In genomic region chr12:49580572-49581535, GRCh38 we compare ENCODE assay signal across 1 cellular context.
TF ChIP-seq lines count a peak whose summit lies in the region.

No MANE protein-coding gene starts in this region.

TF ChIP-seq in GM23338, 12 proteins besides CTCF, POLR2A, EP300 and RAD21 (continued from another document):
- no peak for TF ChIP-seq ZNF462 (CRISPR knock-in tag; IDR thresholded peaks at IDR 0.05)
- TF ChIP-seq JUNB (IDR thresholded peaks at IDR 0.05; ENCODE audit: unreplicated experiment), result no peak
- no peak for TF ChIP-seq NANOG (IDR thresholded peaks at IDR 0.05; ENCODE audit: borderline replicate concordance)
- TF ChIP-seq, protein P1, sequence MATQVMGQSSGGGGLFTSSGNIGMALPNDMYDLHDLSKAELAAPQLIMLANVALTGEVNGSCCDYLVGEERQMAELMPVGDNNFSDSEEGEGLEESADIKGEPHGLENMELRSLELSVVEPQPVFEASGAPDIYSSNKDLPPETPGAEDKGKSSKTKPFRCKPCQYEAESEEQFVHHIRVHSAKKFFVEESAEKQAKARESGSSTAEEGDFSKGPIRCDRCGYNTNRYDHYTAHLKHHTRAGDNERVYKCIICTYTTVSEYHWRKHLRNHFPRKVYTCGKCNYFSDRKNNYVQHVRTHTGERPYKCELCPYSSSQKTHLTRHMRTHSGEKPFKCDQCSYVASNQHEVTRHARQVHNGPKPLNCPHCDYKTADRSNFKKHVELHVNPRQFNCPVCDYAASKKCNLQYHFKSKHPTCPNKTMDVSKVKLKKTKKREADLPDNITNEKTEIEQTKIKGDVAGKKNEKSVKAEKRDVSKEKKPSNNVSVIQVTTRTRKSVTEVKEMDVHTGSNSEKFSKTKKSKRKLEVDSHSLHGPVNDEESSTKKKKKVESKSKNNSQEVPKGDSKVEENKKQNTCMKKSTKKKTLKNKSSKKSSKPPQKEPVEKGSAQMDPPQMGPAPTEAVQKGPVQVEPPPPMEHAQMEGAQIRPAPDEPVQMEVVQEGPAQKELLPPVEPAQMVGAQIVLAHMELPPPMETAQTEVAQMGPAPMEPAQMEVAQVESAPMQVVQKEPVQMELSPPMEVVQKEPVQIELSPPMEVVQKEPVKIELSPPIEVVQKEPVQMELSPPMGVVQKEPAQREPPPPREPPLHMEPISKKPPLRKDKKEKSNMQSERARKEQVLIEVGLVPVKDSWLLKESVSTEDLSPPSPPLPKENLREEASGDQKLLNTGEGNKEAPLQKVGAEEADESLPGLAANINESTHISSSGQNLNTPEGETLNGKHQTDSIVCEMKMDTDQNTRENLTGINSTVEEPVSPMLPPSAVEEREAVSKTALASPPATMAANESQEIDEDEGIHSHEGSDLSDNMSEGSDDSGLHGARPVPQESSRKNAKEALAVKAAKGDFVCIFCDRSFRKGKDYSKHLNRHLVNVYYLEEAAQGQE (IDR thresholded peaks at IDR 0.05; ENCODE audit: unreplicated experiment), result no peak
- TF ChIP-seq EZH2 (IDR thresholded peaks at IDR 0.05; ENCODE audit: low read depth, unreplicated experiment), result no peak
- no peak for TF ChIP-seq ZNF114 (CRISPR knock-in tag; IDR thresholded peaks at IDR 0.05)
- TF ChIP-seq, protein P2, sequence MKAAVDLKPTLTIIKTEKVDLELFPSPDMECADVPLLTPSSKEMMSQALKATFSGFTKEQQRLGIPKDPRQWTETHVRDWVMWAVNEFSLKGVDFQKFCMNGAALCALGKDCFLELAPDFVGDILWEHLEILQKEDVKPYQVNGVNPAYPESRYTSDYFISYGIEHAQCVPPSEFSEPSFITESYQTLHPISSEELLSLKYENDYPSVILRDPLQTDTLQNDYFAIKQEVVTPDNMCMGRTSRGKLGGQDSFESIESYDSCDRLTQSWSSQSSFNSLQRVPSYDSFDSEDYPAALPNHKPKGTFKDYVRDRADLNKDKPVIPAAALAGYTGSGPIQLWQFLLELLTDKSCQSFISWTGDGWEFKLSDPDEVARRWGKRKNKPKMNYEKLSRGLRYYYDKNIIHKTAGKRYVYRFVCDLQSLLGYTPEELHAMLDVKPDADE (IDR thresholded peaks at IDR 0.05), result no peak
